ENCODE assay signal across 21 cellular contexts in the genomic region with DNA sequence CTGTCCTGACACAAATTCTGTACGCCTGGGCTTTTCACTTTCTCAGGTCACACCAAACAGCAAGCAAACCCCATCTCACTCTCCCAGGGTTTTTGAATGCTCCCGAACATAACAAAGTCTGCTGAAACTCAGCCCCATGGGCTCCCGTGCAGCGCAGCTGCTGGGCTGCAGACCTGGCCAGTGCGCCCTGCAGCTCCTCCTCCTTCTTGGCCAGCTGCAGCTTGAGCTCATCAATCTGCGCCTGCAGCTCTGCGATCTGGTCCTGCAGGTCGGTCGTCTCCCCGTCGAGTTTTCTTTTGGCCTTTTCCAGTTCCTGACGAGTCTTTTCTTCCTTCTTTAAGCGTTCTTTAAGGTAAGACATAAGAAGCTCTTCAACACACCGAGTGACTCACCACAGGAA.
DNase-seq lines count a peak whose midpoint lies in the region; ATAC-seq and TF ChIP-seq lines count a peak whose summit lies in the region.
"Had no signal": no experiment of that assay in that cellular context is flagged by ENCODE, and none has a peak within 500 bp of the region (broad histone marks: within the 10 kb centered on the region; RNA-seq: fewer than 3 reads in every experiment).

No MANE protein-coding gene starts in this region.

- TF ChIP-seq CTCF in gastrocnemius medialis (IDR thresholded peaks at IDR 0.05 in 4 of 5, conservative IDR thresholded peaks at IDR 0.05 in 1 of 5) (no peak), testis (IDR thresholded peaks at IDR 0.05) (no peak)

- no peak overlapping the region for H3K14ac ChIP-seq in mesenchymal stem cell (ENCODE audit: low read length in 2 of 2)

- no peaks in the 10 kb centered on the region for H3K27me3 ChIP-seq in mesenchymal stem cell (ENCODE audit: control insufficient read depth in 1 of 2, insufficient read depth in 1 of 2, low read length in 2 of 2)
- H3K27me3 ChIP-seq in gastrocnemius medialis: no peaks in the 10 kb centered on the region
- H3K27me3 ChIP-seq in testis: no peaks in the 10 kb centered on the region
- H3K27me3 ChIP-seq: SJSA1 had no signal

- intact Hi-C loops in Right ventricle myocardium inferior (cut with DNase I): no loop called here
- intact Hi-C loops in cardiac septum (cut with DNase I): no loop called here
- intact Hi-C loops in gastrocnemius medialis (cut with DNase I; ENCODE audit: low total_unique reads): no loop called here
- intact Hi-C loops in testis (cut with DNase I; ENCODE audit: low total_unique reads): no loop called here

- H2AK5ac ChIP-seq in mesenchymal stem cell (ENCODE audit: low read length, severe bottlenecking): no peak overlapping the region

- H3K4me1 ChIP-seq in mesenchymal stem cell (ENCODE audit: control insufficient read depth, insufficient read depth, low read depth, low read length) (peaks cover 5% of the 10 kb centered on the region), gastrocnemius medialis (no peaks in the 10 kb centered on the region), testis (no peaks in the 10 kb centered on the region)
- H3K4me1 ChIP-seq: SJSA1 had no signal

- H2BK5ac ChIP-seq in mesenchymal stem cell (ENCODE audit: low read depth, low read length, poor library complexity, severe bottlenecking): no peak overlapping the region

- H3K4me3 ChIP-seq in mesenchymal stem cell (ENCODE audit: insufficient read depth in 1 of 2, low read depth in 1 of 2, low read length in 2 of 2) (peak overlapping the region in 1 of 2 experiments; percentile 61), gastrocnemius medialis (peak overlapping the region; percentile 30 to 59 (median 44)), testis (no peak overlapping the region)
- H3K4me3 ChIP-seq: SJSA1 had no signal

- DNase-seq in Right ventricle myocardium inferior (ENCODE audit: missing footprints) (no peak), cardiac septum (ENCODE audit: low spot score) (no peak), mesenchymal stem cell (no peak), gastrocnemius medialis (peak; percentile 22 to 59), NCI-H1436 (lab: John Stamatoyannopoulos, UW) (no peak), DMS 273 treated with DMSO at 0.1 percent for 48 hours (lab: John Stamatoyannopoulos, UW) (no peak), testis (no peak), NCI-H1436 treated with DMSO at 0.1 percent for 48 hours (lab: John Stamatoyannopoulos, UW) (no peak)
- DNase-seq: AML-193, DMS79, KBM-7, MV-4-11, NCI-H1417, NCI-H1930, NCI-H226, NCI-H524, NCI-H82, RPMI8226 had no signal

- H2BK120ac ChIP-seq in mesenchymal stem cell (ENCODE audit: low read depth, low read length): no peak overlapping the region

- H2BK15ac ChIP-seq in mesenchymal stem cell (ENCODE audit: low read depth, poor library complexity, severe bottlenecking): no peak overlapping the region

- H3K79me1 ChIP-seq in mesenchymal stem cell (replicated peaks; ENCODE audit: low read length, poor library complexity, severe bottlenecking): peaks cover 15% of the 10 kb centered on the region

- in situ Hi-C loops in gastrocnemius medialis (cut with MboI; ENCODE audit: low sequenced_read_pairs in 4 of 4): no loop called here

- no peak overlapping the region for H2BK12ac ChIP-seq in mesenchymal stem cell (ENCODE audit: low read length in 2 of 2)

- H3K27ac ChIP-seq in mesenchymal stem cell (ENCODE audit: low read length, poor library complexity, severe bottlenecking) (no peak overlapping the region), gastrocnemius medialis (peak overlapping the region in 2 of 4 donors; percentile 23 to 41), testis (no peak overlapping the region)
- H3K27ac ChIP-seq: 22Rv1, C4-2B, SJSA1 had no signal

- H2AFZ ChIP-seq in mesenchymal stem cell (ENCODE audit: low read depth, low read length): no peak overlapping the region

- TF ChIP-seq POLR2A in gastrocnemius medialis (IDR thresholded peaks at IDR 0.05) (no peak), testis (IDR thresholded peaks at IDR 0.05) (no peak)

- H4K8ac ChIP-seq in mesenchymal stem cell (ENCODE audit: low read length): no peak overlapping the region

- H3K9ac ChIP-seq in mesenchymal stem cell (ENCODE audit: low read length): peak overlapping the region; percentile 74

- H3K4me2 ChIP-seq in mesenchymal stem cell (ENCODE audit: low read length, poor library complexity, severe bottlenecking): no peak overlapping the region

- H3K4ac ChIP-seq in mesenchymal stem cell (ENCODE audit: low read depth in 1 of 2, low read length in 2 of 2): no peak overlapping the region

- H3K23ac ChIP-seq in mesenchymal stem cell (ENCODE audit: low read length in 2 of 2): no peak overlapping the region

- 95% methylated on average over 14 of the region's 14 CpGs for WGBS in mesenchymal stem cell
- 91% methylated on average over 14 of the region's 14 CpGs for WGBS in testis, 2 donors

- H3K18ac ChIP-seq in mesenchymal stem cell (ENCODE audit: low read depth in 1 of 2, low read length in 2 of 2): no peak overlapping the region

- H3K9me3 ChIP-seq in mesenchymal stem cell (ENCODE audit: control insufficient read depth, low read length) (no peaks in the 10 kb centered on the region), gastrocnemius medialis (no peaks in the 10 kb centered on the region), testis (no peaks in the 10 kb centered on the region)
- H3K9me3 ChIP-seq: SJSA1 had no signal

- ATAC-seq in Right ventricle myocardium inferior (peak; percentile 71), gastrocnemius medialis (peak in 1 of 2 donors; percentile 81)

- H3K36me3 ChIP-seq in mesenchymal stem cell (ENCODE audit: control insufficient read depth in 1 of 2, insufficient read depth in 2 of 2, low read depth in 1 of 2, low read length in 2 of 2) (peaks cover 42 to 61% of the 10 kb centered on the region in 2 experiments), gastrocnemius medialis (peaks cover 0 to 17% of the 10 kb centered on the region in 2 donors), testis (ENCODE audit: low read depth, missing control alignments) (no peaks in the 10 kb centered on the region)

- no peak overlapping the region for H4K91ac ChIP-seq in mesenchymal stem cell (ENCODE audit: low read length)

Comparison
In these comparisons a context has a peak if more than half of its experiments do, and no peak if none do; other contexts are left out.
1. DNase-seq: peak in gastrocnemius medialis (2 of 2); none in Right ventricle myocardium inferior (single experiment), cardiac septum (single experiment), mesenchymal stem cell (single experiment), NCI-H1436 (single experiment), DMS 273 treated with DMSO at 0.1 percent for 48 hours (single experiment), testis (single experiment) and NCI-H1436 treated with DMSO at 0.1 percent for 48 hours (single experiment).
2. H3K4me3 ChIP-seq: peak in gastrocnemius medialis (4 of 4); none in testis (0 of 2).